16 cellular contexts compared by ENCODE assay signal in genomic region chr1:228161381-228161780, GRCh38. TPM values are rescaled to one million over a fixed set of nuclear protein-coding genes. Genes with fewer than 3 reads are reported as not detected.
DNase-seq lines count a peak whose midpoint lies in the region; ATAC-seq and TF ChIP-seq lines count a peak whose summit lies in the region.
"Had no signal": no experiment of that assay in that cellular context is flagged by ENCODE, and none has a peak within 500 bp of the region (broad histone marks: within the 10 kb centered on the region; RNA-seq: fewer than 3 reads in every experiment).

No MANE protein-coding gene starts in this region.

- peaks cover 15% of the 10 kb centered on the region for H3K4me1 Mint-ChIP-seq in activated T-helper 1 cell treated with anti-CD3 and anti-CD28 coated beads, Interleukin-12 subunit alpha, Interleukin-12 subunit beta, Interleukin-2, Interleukin-4 antibody, amounts not matched to agents 30 ng/mL and 10 ng/mL and 1 ng/mL, durations not matched to agents 14 hours and 24 hours and 36 hours (ENCODE audit: low read depth)

- 26 to 40% (median 30%) methylated on average over 7 of the region's 7 CpGs for WGBS in psoas muscle, 3 donors

- H3K9me3 Mint-ChIP-seq in activated T-helper 1 cell treated with anti-CD3 and anti-CD28 coated beads, Interleukin-12 subunit alpha, Interleukin-12 subunit beta, Interleukin-2, Interleukin-4 antibody, amounts not matched to agents 30 ng/mL and 10 ng/mL and 1 ng/mL, durations not matched to agents 14 hours and 24 hours and 36 hours, result no peaks in the 10 kb centered on the region
- H3K9me3 Mint-ChIP-seq: GM23338; stimulated activated naive B cell treated with anti-CD40 and anti-IgM and Interleukin-4, amounts not matched to agents 10 μg/mL and 1 μg/mL and 100 μg/mL, for 72 hours had no signal

- no peak for ATAC-seq in psoas muscle
- ATAC-seq: activated CD4-positive, CD25-positive, alpha-beta regulatory T cell treated with anti-CD3 and anti-CD28 coated beads, Interleukin-2, amount 50 U/mL, for 24 hours; GM23338; stimulated activated naive B cell treated with anti-CD40 and anti-IgM and Interleukin-4, amounts not matched to agents 10 μg/mL and 1 μg/mL and 100 μg/mL, for 72 hours had no signal

- H3K36me3 ChIP-seq in BLaER1 treated with 17β-estradiol and CSF1 and Interleukin-3, amounts not matched to agents 10 nM and 100 nM, result no peaks in the 10 kb centered on the region
- no peaks in the 10 kb centered on the region for H3K36me3 ChIP-seq in psoas muscle (ENCODE audit: insufficient read depth in 1 of 2, low read depth in 1 of 2)
- H3K36me3 ChIP-seq: sigmoid colon had no signal

- no peak overlapping the region for H3K4me3 ChIP-seq in BLaER1 treated with 17β-estradiol and CSF1 and Interleukin-3, amounts not matched to agents 10 nM and 100 nM
- no peak overlapping the region for H3K4me3 ChIP-seq in psoas muscle
- H3K4me3 ChIP-seq: GM23338, sigmoid colon had no signal

- intact Hi-C loops in psoas muscle (cut with DNase I), result no loop called here
- intact Hi-C loops in activated T-helper 1 cell treated with anti-CD3 and anti-CD28 coated beads, Interleukin-12 subunit alpha, Interleukin-12 subunit beta, Interleukin-2, Interleukin-4 antibody, amounts not matched to agents 30 ng/mL and 10 ng/mL and 1 ng/mL, durations not matched to agents 14 hours and 24 hours and 36 hours (cut with micrococcal nuclease), result loop anchor here (10.0 kb wide), 2 partner anchors 1343 to 1757 kb away; partner anchors contain the start of genes NUP133 and PARP1

- H3K27me3 Mint-ChIP-seq in activated T-helper 1 cell treated with anti-CD3 and anti-CD28 coated beads, Interleukin-12 subunit alpha, Interleukin-12 subunit beta, Interleukin-2, Interleukin-4 antibody, amounts not matched to agents 30 ng/mL and 10 ng/mL and 1 ng/mL, durations not matched to agents 14 hours and 24 hours and 36 hours (ENCODE audit: insufficient read depth), result no peaks in the 10 kb centered on the region

- no peak for TF ChIP-seq POLR2A in erythroblast (IDR thresholded peaks at IDR 0.05; ENCODE audit: low read length)

- H3K4me2 ChIP-seq in BLaER1 treated with 17β-estradiol and CSF1 and Interleukin-3, amounts not matched to agents 10 nM and 100 nM, result peak overlapping the region in 6 of 11 experiments; percentile 72 to 93 (median 76); a peak in 8 of 22 replicates

- peak; percentile 89 to 94 for DNase-seq in NCI-H524 (lab: John Stamatoyannopoulos, UW)
- peak; percentile 58 to 69 for DNase-seq in erythroblast (lab: John Stamatoyannopoulos, UW)
- DNase-seq in psoas muscle, result no peak
- DNase-seq in activated T-helper 1 cell treated with anti-CD3 and anti-CD28 coated beads, Interleukin-12 subunit alpha, Interleukin-12 subunit beta, Interleukin-2, Interleukin-4 antibody, amounts not matched to agents 30 ng/mL and 10 ng/mL and 1 ng/mL, durations not matched to agents 14 hours and 24 hours and 36 hours (ENCODE audit: low spot score), result no peak
- DNase-seq in GM10266 (ENCODE audit: extremely low spot score), result no peak
- DNase-seq in hypothalamus (lab: John Stamatoyannopoulos, UW), result no peak
- no peak for DNase-seq in DMS 273 treated with DMSO at 0.1 percent for 48 hours (lab: John Stamatoyannopoulos, UW)
- DNase-seq: DMS79 treated with DMSO at 0.1 percent for 48 hours; hippocampal formation; OCI-M1; sigmoid colon; stimulated activated naive B cell treated with anti-CD40 and anti-IgM and Interleukin-4, amounts not matched to agents 10 μg/mL and 1 μg/mL and 100 μg/mL, for 72 hours; SW 1271 had no signal

- peaks cover 0 to 12% (median 0%) of the 10 kb centered on the region in 11 experiments; a peak in 6 of 22 replicates for H4K20me1 ChIP-seq in BLaER1 treated with 17β-estradiol and CSF1 and Interleukin-3, amounts not matched to agents 10 nM and 100 nM

- no peak overlapping the region for H3K27ac Mint-ChIP-seq in activated T-helper 1 cell treated with anti-CD3 and anti-CD28 coated beads, Interleukin-12 subunit alpha, Interleukin-12 subunit beta, Interleukin-2, Interleukin-4 antibody, amounts not matched to agents 30 ng/mL and 10 ng/mL and 1 ng/mL, durations not matched to agents 14 hours and 24 hours and 36 hours
- H3K27ac Mint-ChIP-seq: GM23338; stimulated activated naive B cell treated with anti-CD40 and anti-IgM and Interleukin-4, amounts not matched to agents 10 μg/mL and 1 μg/mL and 100 μg/mL, for 72 hours had no signal

- H3K36me3 Mint-ChIP-seq in activated T-helper 1 cell treated with anti-CD3 and anti-CD28 coated beads, Interleukin-12 subunit alpha, Interleukin-12 subunit beta, Interleukin-2, Interleukin-4 antibody, amounts not matched to agents 30 ng/mL and 10 ng/mL and 1 ng/mL, durations not matched to agents 14 hours and 24 hours and 36 hours (ENCODE audit: low read depth), result no peaks in the 10 kb centered on the region

- H3K27ac ChIP-seq in BLaER1 treated with 17β-estradiol and CSF1 and Interleukin-3, amounts not matched to agents 10 nM and 100 nM, result peak overlapping the region in 1 of 11 experiments; percentile 62; a peak in 1 of 22 replicates
- H3K27ac ChIP-seq in psoas muscle, result peak overlapping the region; percentile 9

- H3K27me3 ChIP-seq in BLaER1 treated with 17β-estradiol and CSF1 and Interleukin-3, amounts not matched to agents 10 nM and 100 nM, result no peaks in the 10 kb centered on the region
- H3K27me3 ChIP-seq in psoas muscle (ENCODE audit: insufficient read depth in 3 of 3, low read length in 2 of 3), result peaks cover 0 to 21% (median 0%) of the 10 kb centered on the region in 3 donors

- peak overlapping the region in 3 of 11 experiments; percentile 10 to 65 (median 31); a peak in 2 of 22 replicates for H3K9ac ChIP-seq in BLaER1 treated with 17β-estradiol and CSF1 and Interleukin-3, amounts not matched to agents 10 nM and 100 nM

- no peaks in the 10 kb centered on the region for H3K9me3 ChIP-seq in BLaER1 treated with 17β-estradiol and CSF1 and Interleukin-3, amounts not matched to agents 10 nM and 100 nM (replicated peaks in 1 of 11)
- H3K9me3 ChIP-seq in psoas muscle, result no peaks in the 10 kb centered on the region
- H3K9me3 ChIP-seq: sigmoid colon had no signal

- no peak overlapping the region for H3K4me3 Mint-ChIP-seq in activated T-helper 1 cell treated with anti-CD3 and anti-CD28 coated beads, Interleukin-12 subunit alpha, Interleukin-12 subunit beta, Interleukin-2, Interleukin-4 antibody, amounts not matched to agents 30 ng/mL and 10 ng/mL and 1 ng/mL, durations not matched to agents 14 hours and 24 hours and 36 hours
- H3K4me3 Mint-ChIP-seq: GM23338; stimulated activated naive B cell treated with anti-CD40 and anti-IgM and Interleukin-4, amounts not matched to agents 10 μg/mL and 1 μg/mL and 100 μg/mL, for 72 hours had no signal

- TF ChIP-seq CTCF in psoas muscle (IDR thresholded peaks at IDR 0.05) (no peak), GM10266 (IDR thresholded peaks at IDR 0.05; ENCODE audit: control insufficient read depth, insufficient read depth, low read depth, missing control alignments) (no peak)

- peaks cover 48 to 60% (median 51%) of the 10 kb centered on the region in 10 experiments for H3K4me1 ChIP-seq in BLaER1 treated with 17β-estradiol and CSF1 and Interleukin-3, amounts not matched to agents 10 nM and 100 nM
- H3K4me1 ChIP-seq in psoas muscle, result peaks cover 26% of the 10 kb centered on the region

RNA-seq across cellular contexts. Expression of gene IBA57, which starts 4.2 kb away (rescaled TPM):
- total RNA-seq in psoas muscle, result 10 to 100 TPM; 11.3 to 26.2 (median 17.8) TPM
- polyA plus RNA-seq in psoas muscle, result 10 to 100 TPM in 2 of 3 donors, 1 to 10 TPM in 1; 7.7 to 16.0 (median 11.5) TPM
- 7.5 and 8.1 TPM in 2 replicates for total RNA-seq in activated T-helper 1 cell treated with anti-CD3 and anti-CD28 coated beads, Interleukin-12 subunit alpha, Interleukin-12 subunit beta, Interleukin-2, Interleukin-4 antibody, amounts not matched to agents 30 ng/mL and 10 ng/mL and 1 ng/mL, durations not matched to agents 14 hours and 24 hours and 36 hours

RNA-seq across cellular contexts. Expression of gene GJC2, which starts 11.7 kb away (rescaled TPM):
- total RNA-seq in psoas muscle, result under 1 TPM; 0.37 to 0.92 (median 0.52) TPM
- under 1 TPM; 0.19 to 0.40 (median 0.20) TPM for polyA plus RNA-seq in psoas muscle
- total RNA-seq in activated T-helper 1 cell treated with anti-CD3 and anti-CD28 coated beads, Interleukin-12 subunit alpha, Interleukin-12 subunit beta, Interleukin-2, Interleukin-4 antibody, amounts not matched to agents 30 ng/mL and 10 ng/mL and 1 ng/mL, durations not matched to agents 14 hours and 24 hours and 36 hours, result 0.61 and 0.93 TPM in 2 replicates

RNA-seq across cellular contexts. Expression of gene GUK1, which starts 21.3 kb away (rescaled TPM):
- 100 to 1,000 TPM in 1 of 4 donors, 10 to 100 TPM in 3; 90.2 to 122 (median 92.8) TPM for total RNA-seq in psoas muscle
- 100 to 1,000 TPM; 161 to 271 (median 166) TPM for polyA plus RNA-seq in psoas muscle
- total RNA-seq in activated T-helper 1 cell treated with anti-CD3 and anti-CD28 coated beads, Interleukin-12 subunit alpha, Interleukin-12 subunit beta, Interleukin-2, Interleukin-4 antibody, amounts not matched to agents 30 ng/mL and 10 ng/mL and 1 ng/mL, durations not matched to agents 14 hours and 24 hours and 36 hours, result 201 and 202 TPM in 2 replicates

RNA-seq across cellular contexts. Expression of gene OBSCN, which starts 46.5 kb away (rescaled TPM):
- total RNA-seq in psoas muscle, result 1,000 to 10,000 TPM; 1,061 to 1,869 (median 1,568) TPM
- 100 to 1,000 TPM; 397 to 658 (median 442) TPM for polyA plus RNA-seq in psoas muscle
- total RNA-seq in activated T-helper 1 cell treated with anti-CD3 and anti-CD28 coated beads, Interleukin-12 subunit alpha, Interleukin-12 subunit beta, Interleukin-2, Interleukin-4 antibody, amounts not matched to agents 30 ng/mL and 10 ng/mL and 1 ng/mL, durations not matched to agents 14 hours and 24 hours and 36 hours, result 15.0 and 15.2 TPM in 2 replicates

RNA-seq across cellular contexts. Expression of gene MRPL55, which starts 52.3 kb away (rescaled TPM):
- 10 to 100 TPM; 35.7 to 43.4 (median 39.2) TPM for total RNA-seq in psoas muscle
- polyA plus RNA-seq in psoas muscle, result 10 to 100 TPM; 70.9 to 86.2 (median 81.8) TPM
- 53.3 and 61.7 TPM in 2 replicates for total RNA-seq in activated T-helper 1 cell treated with anti-CD3 and anti-CD28 coated beads, Interleukin-12 subunit alpha, Interleukin-12 subunit beta, Interleukin-2, Interleukin-4 antibody, amounts not matched to agents 30 ng/mL and 10 ng/mL and 1 ng/mL, durations not matched to agents 14 hours and 24 hours and 36 hours

Comparison
In these comparisons a context has a peak if more than half of its experiments do, and no peak if none do; other contexts are left out.
1. DNase-seq: peak in NCI-H524 (2 of 2) and erythroblast (2 of 2); none in psoas muscle (0 of 2), activated T-helper 1 cell treated with anti-CD3 and anti-CD28 coated beads, Interleukin-12 subunit alpha, Interleukin-12 subunit beta, Interleukin-2, Interleukin-4 antibody, amounts not matched to agents 30 ng/mL and 10 ng/mL and 1 ng/mL, durations not matched to agents 14 hours and 24 hours and 36 hours (single experiment), GM10266 (single experiment), hypothalamus (0 of 51) and DMS 273 treated with DMSO at 0.1 percent for 48 hours (single experiment).